Comparison of ENCODE assay signal across 17 cellular contexts in genomic region chr1:27410709-27411108, GRCh38. TPM values are rescaled to one million over a fixed set of nuclear protein-coding genes. Genes with fewer than 3 reads are reported as not detected.
"Had no signal": no experiment of that assay in that cellular context is flagged by ENCODE, and none has a peak within 500 bp of the region (broad histone marks: within the 10 kb centered on the region; RNA-seq: fewer than 3 reads in every experiment).

No MANE protein-coding gene starts in this region.

- ATAC-seq: activated CD4-positive, alpha-beta T cell treated with anti-CD3 and anti-CD28 coated beads for 36 hours; heart right ventricle had no signal

- H3K4me3 Mint-ChIP-seq: activated CD4-positive, alpha-beta T cell treated with anti-CD3 and anti-CD28 coated beads for 36 hours; activated naive CD8-positive, alpha-beta T cell treated with anti-CD3 and anti-CD28 coated beads, Interleukin-2, amount 10 ng/mL, durations not matched to agents 7 days and 5 days had no signal

- DNase-seq: activated CD4-positive, alpha-beta T cell treated with anti-CD3 and anti-CD28 coated beads for 36 hours; activated naive CD8-positive, alpha-beta T cell treated with anti-CD3 and anti-CD28 coated beads, Interleukin-2, amount 10 ng/mL, durations not matched to agents 7 days and 5 days; activated T-cell treated with anti-CD3 and anti-CD28 coated beads for 4 hours; anterior cingulate cortex; heart right ventricle; stimulated activated CD4-positive, alpha-beta T cell treated with anti-CD3 and anti-CD28 coated beads, Interleukin-15, amount 100 ng/mL, for 24 hours had no signal

- H3K27me3 ChIP-seq: breast epithelium, heart right ventricle, tibial nerve had no signal

- H3K27me3 Mint-ChIP-seq: activated CD4-positive, alpha-beta T cell treated with anti-CD3 and anti-CD28 coated beads for 36 hours; activated naive CD8-positive, alpha-beta T cell treated with anti-CD3 and anti-CD28 coated beads, Interleukin-2, amount 10 ng/mL, durations not matched to agents 7 days and 5 days had no signal

- H3K4me1 Mint-ChIP-seq: activated CD4-positive, alpha-beta T cell treated with anti-CD3 and anti-CD28 coated beads for 36 hours; activated naive CD8-positive, alpha-beta T cell treated with anti-CD3 and anti-CD28 coated beads, Interleukin-2, amount 10 ng/mL, durations not matched to agents 7 days and 5 days had no signal

- H3K27ac Mint-ChIP-seq: activated CD4-positive, alpha-beta T cell treated with anti-CD3 and anti-CD28 coated beads for 36 hours had no signal

- H3K36me3 ChIP-seq: breast epithelium had no signal

- H3K4me3 ChIP-seq: breast epithelium, heart right ventricle, tibial nerve had no signal

- H3K9me3 ChIP-seq: breast epithelium, heart right ventricle, tibial nerve had no signal

- H3K9me3 Mint-ChIP-seq: activated naive CD8-positive, alpha-beta T cell treated with anti-CD3 and anti-CD28 coated beads, Interleukin-2, amount 10 ng/mL, durations not matched to agents 7 days and 5 days had no signal

- FAIRE-seq: colon, endothelial cell of umbilical vein, frontal cortex, keratinocyte had no signal

- H3K27ac ChIP-seq: heart right ventricle, tibial nerve had no signal

RNA-seq across cellular contexts. Expression of gene GPR3, which starts 18.3 kb away (rescaled TPM):
- total RNA-seq: tibial nerve had no signal

RNA-seq across cellular contexts. Expression of gene CD164L2, which starts 27.6 kb away (rescaled TPM):
- total RNA-seq: activated CD4-positive, alpha-beta T cell treated with anti-CD3 and anti-CD28 coated beads for 36 hours; activated CD8-positive, alpha-beta memory T cell treated with anti-CD3 and anti-CD28 coated beads for 36 hours; activated naive CD8-positive, alpha-beta T cell treated with anti-CD3 and anti-CD28 coated beads, Interleukin-2, amount 10 ng/mL, durations not matched to agents 7 days and 5 days; endothelial cell of umbilical vein; frontal cortex; heart right ventricle; liver; mesenteric fat pad; skeletal muscle tissue; subcutaneous adipose tissue; tibial nerve had no signal
- polyA plus RNA-seq: endothelial cell of umbilical vein, heart right ventricle, liver had no signal

RNA-seq across cellular contexts. Expression of gene FCN3, which starts 36.1 kb away (rescaled TPM):
- total RNA-seq: activated CD4-positive, alpha-beta T cell treated with anti-CD3 and anti-CD28 coated beads for 36 hours; activated CD8-positive, alpha-beta memory T cell treated with anti-CD3 and anti-CD28 coated beads for 36 hours; activated naive CD8-positive, alpha-beta T cell treated with anti-CD3 and anti-CD28 coated beads, Interleukin-2, amount 10 ng/mL, durations not matched to agents 7 days and 5 days; endothelial cell of umbilical vein; frontal cortex; skeletal muscle tissue had no signal
- polyA plus RNA-seq: keratinocyte had no signal
